In genomic region chr10:6729967-6730366, GRCh38 we compare ENCODE assay signal across 24 cellular contexts.
A peak's percentile ranks its signal among the peaks of the same experiment; 100 is the strongest.
DNase-seq lines count a peak whose midpoint lies in the region; ATAC-seq and TF ChIP-seq lines count a peak whose summit lies in the region.
"Had no signal": no experiment of that assay in that cellular context is flagged by ENCODE, and none has a peak within 500 bp of the region (broad histone marks: within the 10 kb centered on the region; RNA-seq: fewer than 3 reads in every experiment).

No MANE protein-coding gene starts in this region.

- CTCF ChIA-PET in PC-3 (lab: Charles Lee), result no interaction called here

- H3K4me3 ChIP-seq in body of pancreas, result no peak overlapping the region
- no peak overlapping the region for H3K4me3 ChIP-seq in gastroesophageal sphincter
- no peak overlapping the region for H3K4me3 ChIP-seq in urinary bladder (ENCODE audit: low read depth, low read length)
- no peak overlapping the region for H3K4me3 ChIP-seq in PC-3 (ENCODE audit: low read length)
- H3K4me3 ChIP-seq: BLaER1 treated with 17β-estradiol and CSF1 and Interleukin-3, amounts not matched to agents 10 nM and 100 nM; lower lobe of right lung; prostate gland; skin epidermis; upper lobe of left lung had no signal

- H3K36me3 ChIP-seq in body of pancreas (replicated peaks in 1 of 2; ENCODE audit: insufficient read depth in 1 of 2, low read depth in 2 of 2), result no peaks in the 10 kb centered on the region
- H3K36me3 ChIP-seq in gastroesophageal sphincter, result no peaks in the 10 kb centered on the region
- H3K36me3 ChIP-seq in urinary bladder (ENCODE audit: insufficient read depth), result no peaks in the 10 kb centered on the region
- H3K36me3 ChIP-seq in PC-3 (ENCODE audit: low read depth, low read length), result no peaks in the 10 kb centered on the region
- H3K36me3 ChIP-seq: BLaER1 treated with 17β-estradiol and CSF1 and Interleukin-3, amounts not matched to agents 10 nM and 100 nM; lower lobe of right lung; prostate gland; upper lobe of left lung had no signal

- TF ChIP-seq CTCF in body of pancreas (IDR thresholded peaks at IDR 0.05), result no peak
- no peak for TF ChIP-seq CTCF in gastroesophageal sphincter (IDR thresholded peaks at IDR 0.05)
- TF ChIP-seq CTCF in PC-3 (conservative IDR thresholded peaks at IDR 0.05; ENCODE audit: low read depth, low read length), result no peak

- H3K79me2 ChIP-seq in PC-3 (ENCODE audit: low read length), result no peaks in the 10 kb centered on the region

- no TSS peak for BruUV-seq in PC-3 (replicated peaks; lab: Mats Ljungman, UMichigan)

- no peaks in the 10 kb centered on the region for H3F3A ChIP-seq in PC-3 (ENCODE audit: low read length, unreplicated experiment)

- no peaks in the 10 kb centered on the region for H3K4me1 ChIP-seq in body of pancreas
- H3K4me1 ChIP-seq in gastroesophageal sphincter, result peaks cover 0 to 7% (median 0%) of the 10 kb centered on the region in 3 donors
- no peaks in the 10 kb centered on the region for H3K4me1 ChIP-seq in urinary bladder (ENCODE audit: insufficient read depth)
- no peaks in the 10 kb centered on the region for H3K4me1 ChIP-seq in PC-3 (ENCODE audit: insufficient read depth, low read length)
- H3K4me1 ChIP-seq: BLaER1 treated with 17β-estradiol and CSF1 and Interleukin-3, amounts not matched to agents 10 nM and 100 nM; lower lobe of right lung; prostate gland; upper lobe of left lung had no signal

- TF ChIP-seq POLR2A in body of pancreas (IDR thresholded peaks at IDR 0.05), result no peak
- no peak for TF ChIP-seq POLR2A in gastroesophageal sphincter (IDR thresholded peaks at IDR 0.05)

- H3K27me3 ChIP-seq in body of pancreas (no peaks in the 10 kb centered on the region), gastroesophageal sphincter (peaks cover 52% of the 10 kb centered on the region), PC-3 (ENCODE audit: low read length) (peaks cover 7% of the 10 kb centered on the region; the same call in 1 of the 2 replicates)
- H3K27me3 ChIP-seq: BLaER1 treated with 17β-estradiol and CSF1 and Interleukin-3, amounts not matched to agents 10 nM and 100 nM; upper lobe of left lung had no signal

- no peak overlapping the region for H3K27ac ChIP-seq in body of pancreas
- H3K27ac ChIP-seq in gastroesophageal sphincter, result peak overlapping the region in 2 of 4 donors; percentile 13 to 41
- H3K27ac ChIP-seq in urinary bladder (ENCODE audit: low read depth), result peak overlapping the region; percentile 27
- no peak overlapping the region for H3K27ac ChIP-seq in PC-3 (ENCODE audit: low read length)
- H3K27ac ChIP-seq: BLaER1 treated with 17β-estradiol and CSF1 and Interleukin-3, amounts not matched to agents 10 nM and 100 nM; lower lobe of right lung; prostate gland; skin epidermis; upper lobe of left lung had no signal

- intact Hi-C loops in Right ventricle myocardium superior (cut with DNase I) (no loop called here), left cardiac atrium (cut with DNase I) (no loop called here), body of pancreas (cut with DNase I) (no loop called here), PC-3 (cut with micrococcal nuclease) (no loop called here)

- no peak for TF ChIP-seq EP300 in gastroesophageal sphincter (IDR thresholded peaks at IDR 0.05)

- H2AFZ ChIP-seq in PC-3 (ENCODE audit: low read length), result no peak overlapping the region

- ATAC-seq in Right ventricle myocardium superior (ENCODE audit: poor library complexity) (peak; percentile 51), left cardiac atrium (no peak), body of pancreas (peak; percentile 56), gastroesophageal sphincter (peak; percentile 42), HG02588 (IDR thresholded peaks at IDR 0.05; ENCODE audit: unreplicated experiment) (no peak), PC-3 (no peak)
- ATAC-seq: activated CD8-positive, alpha-beta memory T cell treated with anti-CD3 and anti-CD28 coated beads, Interleukin-2, amount 10 ng/mL, durations not matched to agents 7 days and 5 days; lower lobe of right lung had no signal

- DNase-seq in Right ventricle myocardium superior (no peak), left cardiac atrium (no peak), body of pancreas (peak in 2 of 4 donors; percentile 10 to 18), PC-3 (no peak), SK-N-DZ (ENCODE audit: low spot score) (no peak)
- DNase-seq: activated CD4-positive, alpha-beta T cell treated with anti-CD3 and anti-CD28 coated beads, Interleukin-2, amount 50 U/mL, for 1 hour; activated CD8-positive, alpha-beta memory T cell treated with anti-CD3 and anti-CD28 coated beads, Interleukin-2, amount 10 ng/mL, durations not matched to agents 7 days and 5 days; activated naive CD4-positive, alpha-beta T cell treated with anti-CD3 and anti-CD28 coated beads, Interleukin-2, amount 50 U/mL, for 16 hours; central memory CD4-positive, alpha-beta T cell; COR-L47; hypothalamus; Kasumi-1; lower lobe of right lung; NCI-H1694 treated with DMSO at 0.1 percent for 48 hours; NCI-H69; stimulated activated CD4-positive, alpha-beta T cell treated with anti-CD3 and anti-CD28 coated beads, Interleukin-1b, Interleukin-23, amount 100 ng/mL, for 48 hours; T-helper 9 cell; upper lobe of left lung had no signal

- H3K9me2 ChIP-seq in PC-3 (replicated peaks; ENCODE audit: low read length), result no peaks in the 10 kb centered on the region

- POLR2A ChIA-PET in PC-3 (lab: Charles Lee; ENCODE audit: unreplicated experiment), result no interaction called here

- 6 to 8% methylated on average over 7 of the region's 7 CpGs for WGBS in body of pancreas, 2 donors
- 1 to 8% methylated on average over 7 of the region's 7 CpGs for WGBS in gastroesophageal sphincter (ENCODE audit: low coverage in 1 of 2), 2 donors
- 34% methylated on average over 7 of the region's 7 CpGs for WGBS in urinary bladder

- H4K20me1 ChIP-seq in PC-3 (ENCODE audit: low read length), result no peaks in the 10 kb centered on the region
- H4K20me1 ChIP-seq: BLaER1 treated with 17β-estradiol and CSF1 and Interleukin-3, amounts not matched to agents 10 nM and 100 nM had no signal

- H3K9me3 ChIP-seq in body of pancreas (no peaks in the 10 kb centered on the region), gastroesophageal sphincter (no peaks in the 10 kb centered on the region), PC-3 (ENCODE audit: low read length) (no peaks in the 10 kb centered on the region)
- H3K9me3 ChIP-seq: BLaER1 treated with 17β-estradiol and CSF1 and Interleukin-3, amounts not matched to agents 10 nM and 100 nM; lower lobe of right lung; prostate gland; upper lobe of left lung had no signal

- H3K9ac ChIP-seq in PC-3 (ENCODE audit: low read length), result no peak overlapping the region
- H3K9ac ChIP-seq: BLaER1 treated with 17β-estradiol and CSF1 and Interleukin-3, amounts not matched to agents 10 nM and 100 nM had no signal

- H3K4me2 ChIP-seq in PC-3 (ENCODE audit: low read length), result no peak overlapping the region
- H3K4me2 ChIP-seq: BLaER1 treated with 17β-estradiol and CSF1 and Interleukin-3, amounts not matched to agents 10 nM and 100 nM had no signal

Comparison
In these comparisons a context has a peak if more than half of its experiments do, and no peak if none do; other contexts are left out.
1. ATAC-seq: peak in Right ventricle myocardium superior (single experiment), body of pancreas (single experiment) and gastroesophageal sphincter (single experiment); none in left cardiac atrium (0 of 2), HG02588 (single experiment) and PC-3 (single experiment).